In genomic region chr1:185811062-185811709, GRCh38 we compare ENCODE assay signal across 1 cellular context.
TF ChIP-seq lines count a peak whose summit lies in the region.

No MANE protein-coding gene starts in this region.

TF ChIP-seq in SK-N-SH treated with all-trans-retinoic acid at 6 μM for 48 hours, 23 proteins besides CTCF, POLR2A, EP300 and RAD21 (continued from another document):
- TF ChIP-seq PPARA (CRISPR knock-in tag; IDR thresholded peaks at IDR 0.05; ENCODE audit: borderline replicate concordance) (no peak), ZFP30 (CRISPR knock-in tag; IDR thresholded peaks at IDR 0.05) (no peak), ZC3H10 (CRISPR knock-in tag; IDR thresholded peaks at IDR 0.05) (no peak), TOX (CRISPR knock-in tag; IDR thresholded peaks at IDR 0.05; ENCODE audit: borderline replicate concordance) (no peak)
